1 cellular context compared by ENCODE assay signal in genomic region chr5:163505475-163506457, GRCh38.
A peak's percentile ranks its signal among the peaks of the same experiment; 100 is the strongest.
TF ChIP-seq lines count a peak whose summit lies in the region.

Gene MAT2B, plus strand, starts transcription at chr5:163505619. Its CDS starts 68 bp downstream, at chr5:163505687.

TF ChIP-seq in GM23338, 12 proteins besides CTCF, POLR2A, EP300 and RAD21:
- TF ChIP-seq, protein P1, sequence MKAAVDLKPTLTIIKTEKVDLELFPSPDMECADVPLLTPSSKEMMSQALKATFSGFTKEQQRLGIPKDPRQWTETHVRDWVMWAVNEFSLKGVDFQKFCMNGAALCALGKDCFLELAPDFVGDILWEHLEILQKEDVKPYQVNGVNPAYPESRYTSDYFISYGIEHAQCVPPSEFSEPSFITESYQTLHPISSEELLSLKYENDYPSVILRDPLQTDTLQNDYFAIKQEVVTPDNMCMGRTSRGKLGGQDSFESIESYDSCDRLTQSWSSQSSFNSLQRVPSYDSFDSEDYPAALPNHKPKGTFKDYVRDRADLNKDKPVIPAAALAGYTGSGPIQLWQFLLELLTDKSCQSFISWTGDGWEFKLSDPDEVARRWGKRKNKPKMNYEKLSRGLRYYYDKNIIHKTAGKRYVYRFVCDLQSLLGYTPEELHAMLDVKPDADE (IDR thresholded peaks at IDR 0.05) = peak; percentile 78
- TF ChIP-seq ZNF331 (CRISPR knock-in tag; IDR thresholded peaks at IDR 0.05; ENCODE audit: low read depth) = no peak
- no peak for TF ChIP-seq ZNF462 (CRISPR knock-in tag; IDR thresholded peaks at IDR 0.05)
- TF ChIP-seq NANOG (IDR thresholded peaks at IDR 0.05; ENCODE audit: borderline replicate concordance) = no peak
- no peak for TF ChIP-seq STAT1 (IDR thresholded peaks at IDR 0.05; ENCODE audit: unreplicated experiment)
- TF ChIP-seq ZNF114 (CRISPR knock-in tag; IDR thresholded peaks at IDR 0.05) = no peak
- TF ChIP-seq POLR2AphosphoS5 (IDR thresholded peaks at IDR 0.05; ENCODE audit: low read depth) = peak; percentile 94
- TF ChIP-seq, protein P2, sequence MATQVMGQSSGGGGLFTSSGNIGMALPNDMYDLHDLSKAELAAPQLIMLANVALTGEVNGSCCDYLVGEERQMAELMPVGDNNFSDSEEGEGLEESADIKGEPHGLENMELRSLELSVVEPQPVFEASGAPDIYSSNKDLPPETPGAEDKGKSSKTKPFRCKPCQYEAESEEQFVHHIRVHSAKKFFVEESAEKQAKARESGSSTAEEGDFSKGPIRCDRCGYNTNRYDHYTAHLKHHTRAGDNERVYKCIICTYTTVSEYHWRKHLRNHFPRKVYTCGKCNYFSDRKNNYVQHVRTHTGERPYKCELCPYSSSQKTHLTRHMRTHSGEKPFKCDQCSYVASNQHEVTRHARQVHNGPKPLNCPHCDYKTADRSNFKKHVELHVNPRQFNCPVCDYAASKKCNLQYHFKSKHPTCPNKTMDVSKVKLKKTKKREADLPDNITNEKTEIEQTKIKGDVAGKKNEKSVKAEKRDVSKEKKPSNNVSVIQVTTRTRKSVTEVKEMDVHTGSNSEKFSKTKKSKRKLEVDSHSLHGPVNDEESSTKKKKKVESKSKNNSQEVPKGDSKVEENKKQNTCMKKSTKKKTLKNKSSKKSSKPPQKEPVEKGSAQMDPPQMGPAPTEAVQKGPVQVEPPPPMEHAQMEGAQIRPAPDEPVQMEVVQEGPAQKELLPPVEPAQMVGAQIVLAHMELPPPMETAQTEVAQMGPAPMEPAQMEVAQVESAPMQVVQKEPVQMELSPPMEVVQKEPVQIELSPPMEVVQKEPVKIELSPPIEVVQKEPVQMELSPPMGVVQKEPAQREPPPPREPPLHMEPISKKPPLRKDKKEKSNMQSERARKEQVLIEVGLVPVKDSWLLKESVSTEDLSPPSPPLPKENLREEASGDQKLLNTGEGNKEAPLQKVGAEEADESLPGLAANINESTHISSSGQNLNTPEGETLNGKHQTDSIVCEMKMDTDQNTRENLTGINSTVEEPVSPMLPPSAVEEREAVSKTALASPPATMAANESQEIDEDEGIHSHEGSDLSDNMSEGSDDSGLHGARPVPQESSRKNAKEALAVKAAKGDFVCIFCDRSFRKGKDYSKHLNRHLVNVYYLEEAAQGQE (IDR thresholded peaks at IDR 0.05; ENCODE audit: unreplicated experiment) = no peak
- peak; percentile 73 for TF ChIP-seq CREB1 (CRISPR knock-in tag; IDR thresholded peaks at IDR 0.05; ENCODE audit: low read depth)
- no peak for TF ChIP-seq EZH2 (IDR thresholded peaks at IDR 0.05; ENCODE audit: low read depth, unreplicated experiment)
- TF ChIP-seq EZH2phosphoT487 (IDR thresholded peaks at IDR 0.05; ENCODE audit: unreplicated experiment) = no peak
- TF ChIP-seq JUNB (IDR thresholded peaks at IDR 0.05; ENCODE audit: unreplicated experiment) = no peak
